In the genomic region with DNA sequence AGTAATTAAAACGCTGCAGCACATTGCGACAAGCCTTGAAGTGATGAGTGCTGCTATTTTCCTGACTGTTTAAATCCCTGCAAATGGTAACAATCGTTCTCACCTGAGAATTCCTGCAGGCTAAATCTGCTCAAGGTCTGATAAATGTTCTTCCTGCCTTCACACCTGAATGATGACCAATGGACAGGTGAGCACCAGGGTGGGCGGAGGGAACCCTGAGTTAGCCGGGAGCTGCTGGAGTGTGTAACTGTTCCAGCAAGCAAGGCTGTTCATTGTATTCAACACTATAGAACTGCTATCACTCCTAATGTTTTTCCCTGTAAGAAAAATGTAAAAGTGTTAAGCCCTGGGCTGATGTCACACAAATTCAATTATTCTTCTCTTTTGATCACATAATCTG, we compare ENCODE assay signal across 16 cellular contexts. TPM values are rescaled to one million over a fixed set of nuclear protein-coding genes. Genes with fewer than 3 reads are reported as not detected.
"Had no signal": no experiment of that assay in that cellular context is flagged by ENCODE, and none has a peak within 500 bp of the region (broad histone marks: within the 10 kb centered on the region; RNA-seq: fewer than 3 reads in every experiment).

No MANE protein-coding gene starts in this region.

- ATAC-seq: activated CD4-positive, alpha-beta T cell treated with anti-CD3 and anti-CD28 coated beads for 36 hours; activated naive CD4-positive, alpha-beta T cell treated with anti-CD3 and anti-CD28 coated beads, Interleukin-2, amount 50 U/mL, for 72 hours; WTC11 had no signal

- H3K36me3 ChIP-seq: cardiac muscle cell, vagina had no signal

- H3K9me3 Mint-ChIP-seq: activated CD4-positive, alpha-beta memory T cell treated with anti-CD3 and anti-CD28 coated beads for 36 hours; activated naive CD4-positive, alpha-beta T cell treated with anti-CD3 and anti-CD28 coated beads, Interleukin-2, amount 50 U/mL, for 72 hours; T-helper 2 cell treated with Interferon-gamma antibody and Interleukin-4, amounts not matched to agents 5 μg/mL and 100 μg/mL, for 36 hours had no signal

- H3K4me1 Mint-ChIP-seq: activated CD4-positive, alpha-beta T cell treated with anti-CD3 and anti-CD28 coated beads for 36 hours had no signal

- H3K4me3 ChIP-seq: cardiac muscle cell, lung, vagina had no signal

- FAIRE-seq: colon, endometrium, frontal cortex had no signal

- H3K27ac Mint-ChIP-seq: activated CD4-positive, alpha-beta memory T cell treated with anti-CD3 and anti-CD28 coated beads for 36 hours; activated CD4-positive, alpha-beta T cell treated with anti-CD3 and anti-CD28 coated beads for 36 hours; activated naive CD4-positive, alpha-beta T cell treated with anti-CD3 and anti-CD28 coated beads, Interleukin-2, amount 50 U/mL, for 72 hours; activated T-helper 1 cell treated with anti-CD3 and anti-CD28 coated beads, Interleukin-12 subunit alpha, Interleukin-12 subunit beta, Interleukin-2, Interleukin-4 antibody, amounts not matched to agents 30 ng/mL and 10 ng/mL and 1 ng/mL, durations not matched to agents 14 hours and 24 hours and 36 hours; T-helper 2 cell treated with Interferon-gamma antibody and Interleukin-4, amounts not matched to agents 5 μg/mL and 100 μg/mL, for 36 hours; WTC11 had no signal

- H3K27me3 ChIP-seq: vagina had no signal

- H3K4me3 Mint-ChIP-seq: activated CD4-positive, alpha-beta memory T cell treated with anti-CD3 and anti-CD28 coated beads for 36 hours; activated CD4-positive, alpha-beta T cell treated with anti-CD3 and anti-CD28 coated beads for 36 hours; activated T-helper 1 cell treated with anti-CD3 and anti-CD28 coated beads, Interleukin-12 subunit alpha, Interleukin-12 subunit beta, Interleukin-2, Interleukin-4 antibody, amounts not matched to agents 30 ng/mL and 10 ng/mL and 1 ng/mL, durations not matched to agents 14 hours and 24 hours and 36 hours; T-helper 2 cell treated with Interferon-gamma antibody and Interleukin-4, amounts not matched to agents 5 μg/mL and 100 μg/mL, for 36 hours; WTC11 had no signal

- H3K36me3 Mint-ChIP-seq: activated CD4-positive, alpha-beta memory T cell treated with anti-CD3 and anti-CD28 coated beads for 36 hours; WTC11 had no signal

- DNase-seq: activated CD4-positive, alpha-beta memory T cell treated with anti-CD3 and anti-CD28 coated beads for 36 hours; activated CD4-positive, alpha-beta T cell treated with anti-CD3 and anti-CD28 coated beads for 36 hours; activated gamma-delta T cell treated with Interleukin-2 at 50 U/mL for 16 hours; activated T-cell treated with anti-CD3 and anti-CD28 coated beads for 4 hours; stimulated activated CD8-positive, alpha-beta memory T cell treated with anti-CD3 and anti-CD28 coated beads, Interleukin-4, amount 100 ng/mL, for 48 hours; stimulated activated naive CD4-positive, alpha-beta T cell had no signal

RNA-seq across cellular contexts. Expression of a gene that starts 4.0 kb away (rescaled TPM):
- total RNA-seq: activated CD4-positive, alpha-beta memory T cell treated with anti-CD3 and anti-CD28 coated beads for 36 hours; activated naive CD4-positive, alpha-beta T cell treated with anti-CD3 and anti-CD28 coated beads, Interleukin-2, amount 50 U/mL, for 72 hours had no signal
